In the genomic region with DNA sequence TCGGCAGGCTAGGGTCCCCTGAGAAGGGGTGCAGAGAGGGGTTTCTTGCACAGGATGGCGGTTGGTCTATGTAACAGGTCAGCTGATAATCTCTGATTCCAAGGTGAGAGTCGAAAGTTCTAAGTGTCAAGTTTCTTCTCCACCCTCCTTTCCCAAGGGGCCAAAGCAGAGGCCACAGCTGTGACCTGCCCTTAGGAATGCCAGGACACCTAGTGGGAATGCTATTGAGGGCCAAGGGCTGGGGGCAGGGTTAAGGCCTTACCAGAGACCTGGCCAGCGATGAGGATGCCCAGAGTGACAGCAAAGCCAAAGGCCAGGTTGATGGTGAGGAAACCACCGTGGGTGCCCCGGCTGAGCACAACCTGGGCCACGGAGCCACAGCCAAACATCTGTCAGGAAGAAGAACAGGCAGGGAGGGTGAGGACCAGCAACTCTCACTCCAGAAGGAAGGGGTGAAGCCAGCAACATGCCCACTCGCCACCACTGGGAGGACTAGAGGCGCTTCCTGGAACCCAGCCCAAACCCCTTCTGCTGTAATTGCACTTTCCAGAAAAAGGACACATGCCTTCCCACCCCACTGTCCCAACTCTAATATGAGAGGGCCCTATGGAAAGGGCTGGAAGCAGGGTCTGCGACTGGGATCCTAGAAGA, we compare ENCODE assay signal across 18 cellular contexts. TPM values are rescaled to one million over a fixed set of nuclear protein-coding genes. Genes with fewer than 3 reads are reported as not detected.
DNase-seq lines count a peak whose midpoint lies in the region; ATAC-seq, FAIRE-seq and TF ChIP-seq lines count a peak whose summit lies in the region.
"Had no signal": no experiment of that assay in that cellular context is flagged by ENCODE, and none has a peak within 500 bp of the region (broad histone marks: within the 10 kb centered on the region; RNA-seq: fewer than 3 reads in every experiment).

No MANE protein-coding gene starts in this region.

- H3K4me1 Mint-ChIP-seq in T-helper 1 cell treated with Interleukin-12 subunit alpha and Interleukin-12 subunit beta and Interleukin-4 antibody, amounts not matched to agents 30 μg/mL and 1 μg/mL, for 36 hours (ENCODE audit: low read depth), result peaks cover 52% of the 10 kb centered on the region
- peaks cover 60% of the 10 kb centered on the region for H3K4me1 Mint-ChIP-seq in stimulated activated effector memory CD8-positive, alpha-beta T cell treated with anti-CD3 and anti-CD28 coated beads, Interleukin-12 subunit alpha, Interleukin-12 subunit beta, amount 100 ng/mL, for 72 hours

- H3K9me3 ChIP-seq in HEK293 (ENCODE audit: control insufficient read depth, insufficient read depth, low read depth, low read length) (no peaks in the 10 kb centered on the region), H1 (ENCODE audit: insufficient read depth in 2 of 2, low read depth in 1 of 2, low read length in 1 of 2) (no peaks in the 10 kb centered on the region), ascending aorta (no peaks in the 10 kb centered on the region)
- H3K9me3 ChIP-seq: thyroid gland had no signal

- peaks cover 0 to 21% (median 12%) of the 10 kb centered on the region in 4 experiments; a peak in 5 of 7 replicates for H3K27me3 ChIP-seq in H1 (replicated peaks in 1 of 4; ENCODE audit: control insufficient read depth in 3 of 4, extremely low read depth in 1 of 4, insufficient read depth in 3 of 4, low read length in 3 of 4)
- no peaks in the 10 kb centered on the region for H3K27me3 ChIP-seq in ascending aorta
- H3K27me3 ChIP-seq: thyroid gland had no signal

- H3K9ac ChIP-seq in H1 (replicated peaks in 1 of 4; ENCODE audit: extremely low read depth in 1 of 4, low read depth in 3 of 4, low read length in 3 of 4), result no peak overlapping the region
- H3K9ac ChIP-seq: parathyroid adenoma had no signal

- H3K18ac ChIP-seq in H1 (ENCODE audit: extremely low read depth, low read length), result peak overlapping the region; percentile 48

- peak overlapping the region in 1 of 2 experiments; percentile 1; a peak in 1 of 4 replicates for H3K4me2 ChIP-seq in H1 (ENCODE audit: insufficient read depth in 1 of 2, low read depth in 2 of 2, low read length in 2 of 2)

- H2BK5ac ChIP-seq in H1 (ENCODE audit: low read depth, low read length), result no peak overlapping the region

- TF ChIP-seq EP300 in H1 (IDR thresholded peaks at IDR 0.05; ENCODE audit: borderline replicate concordance in 1 of 2, low read depth in 2 of 2, low read length in 2 of 2), result no peak

- H3K79me1 ChIP-seq in H1 (ENCODE audit: low read depth, low read length), result no peaks in the 10 kb centered on the region

- H4K5ac ChIP-seq in H1 (ENCODE audit: insufficient read length, low read depth, low read length), result no peak overlapping the region

- H2AK5ac ChIP-seq in H1 (ENCODE audit: low read depth, low read length), result no peak overlapping the region

- no peak overlapping the region for H3K56ac ChIP-seq in H1 (replicated peaks; ENCODE audit: insufficient read length, low read depth, low read length)

- no peak overlapping the region for H3K14ac ChIP-seq in H1 (ENCODE audit: insufficient read length)

- peak overlapping the region; percentile 72; the same call in 1 of the 2 replicates for H2BK15ac ChIP-seq in H1 (ENCODE audit: low read length)

- no peak overlapping the region for H3K27ac Mint-ChIP-seq in T-helper 1 cell treated with Interleukin-12 subunit alpha and Interleukin-12 subunit beta and Interleukin-4 antibody, amounts not matched to agents 30 μg/mL and 1 μg/mL, for 36 hours
- H3K27ac Mint-ChIP-seq in stimulated activated effector memory CD8-positive, alpha-beta T cell treated with anti-CD3 and anti-CD28 coated beads, Interleukin-12 subunit alpha, Interleukin-12 subunit beta, amount 100 ng/mL, for 72 hours, result peak overlapping the region; percentile 43
- H3K27ac Mint-ChIP-seq: HFFc6 had no signal

- H3K27ac ChIP-seq in HEK293 (ENCODE audit: extremely low read depth, low read depth, low read length), result no peak overlapping the region
- H3K27ac ChIP-seq in H1 (ENCODE audit: low read depth, low read length), result no peak overlapping the region
- H3K27ac ChIP-seq in ascending aorta, result no peak overlapping the region
- H3K27ac ChIP-seq: parathyroid adenoma, thyroid gland had no signal

- ATAC-seq in stimulated activated effector memory CD8-positive, alpha-beta T cell treated with anti-CD3 and anti-CD28 coated beads, Interleukin-12 subunit alpha, Interleukin-12 subunit beta, amount 100 ng/mL, for 72 hours, result no peak
- ATAC-seq in GM19452 (IDR thresholded peaks at IDR 0.05; ENCODE audit: unreplicated experiment), result no peak

- CTCF ChIA-PET in HEK293 (lab: Yijun Ruan, JAX) (interaction anchor here (0.6 to 6.1 kb wide), 7 partner anchors 9 to 68 kb away, joined by 3 to 55 read pairs (median 8); no protein-coding TSS in a partner anchor), H1 (lab: Charles Lee; ENCODE audit: partially characterized antibody) (interaction anchor here (1.2 to 21.6 kb wide), 6 partner anchors 9 to 81 kb away, joined by 3 to 358 read pairs (median 33); a partner anchor contains a TSS)

- H3K27me3 Mint-ChIP-seq in T-helper 1 cell treated with Interleukin-12 subunit alpha and Interleukin-12 subunit beta and Interleukin-4 antibody, amounts not matched to agents 30 μg/mL and 1 μg/mL, for 36 hours (ENCODE audit: low read depth), result no peaks in the 10 kb centered on the region

- H4K8ac ChIP-seq in H1 (ENCODE audit: extremely low read depth, insufficient read depth, low read length), result no peak overlapping the region; the same call in 1 of the 2 replicates

- no peak for TF ChIP-seq RAD21 in H1 (IDR thresholded peaks at IDR 0.05 in 1 of 2, conservative IDR thresholded peaks at IDR 0.05 in 1 of 2; ENCODE audit: low read depth in 2 of 2, low read length in 2 of 2)

- H2BK20ac ChIP-seq in H1 (ENCODE audit: low read length), result peak overlapping the region; percentile 48; the same call in 1 of the 2 replicates

- H3K9me3 Mint-ChIP-seq in T-helper 1 cell treated with Interleukin-12 subunit alpha and Interleukin-12 subunit beta and Interleukin-4 antibody, amounts not matched to agents 30 μg/mL and 1 μg/mL, for 36 hours, result no peaks in the 10 kb centered on the region
- no peaks in the 10 kb centered on the region for H3K9me3 Mint-ChIP-seq in stimulated activated effector memory CD8-positive, alpha-beta T cell treated with anti-CD3 and anti-CD28 coated beads, Interleukin-12 subunit alpha, Interleukin-12 subunit beta, amount 100 ng/mL, for 72 hours
- H3K9me3 Mint-ChIP-seq: HFFc6 had no signal

- POLR2A ChIA-PET in HEK293 (lab: Yijun Ruan, JAX) (no interaction called here), H1 (lab: Charles Lee; ENCODE audit: partially characterized antibody) (interaction anchor here (0.8 to 2.7 kb wide), 4 partner anchors 9 to 14 kb away, joined by 3 to 8 read pairs (median 4); no protein-coding TSS in a partner anchor)

- no peak overlapping the region for H3K23ac ChIP-seq in H1 (ENCODE audit: insufficient read length)

- H4K91ac ChIP-seq in H1 (replicated peaks; ENCODE audit: insufficient read length, low read length), result no peak overlapping the region

- H3K4me3 ChIP-seq in HEK293 (ENCODE audit: low read depth, low read length) (no peak overlapping the region), H1 (ENCODE audit: extremely low read depth in 1 of 4, insufficient read depth in 2 of 4, low read depth in 3 of 4, low read length in 4 of 4) (no peak overlapping the region), ascending aorta (no peak overlapping the region)
- H3K4me3 ChIP-seq: thyroid gland had no signal

- no peaks in the 10 kb centered on the region for H3K79me2 ChIP-seq in H1 (ENCODE audit: control insufficient read depth in 1 of 2, insufficient read depth in 2 of 2, low read length in 2 of 2)
- H3K79me2 ChIP-seq: parathyroid adenoma had no signal

- H4K20me1 ChIP-seq in H1 (replicated peaks in 1 of 2; ENCODE audit: control insufficient read depth in 1 of 2, insufficient read depth in 2 of 2, low read length in 2 of 2), result no peaks in the 10 kb centered on the region

- no peaks in the 10 kb centered on the region for H3K36me3 ChIP-seq in HEK293 (ENCODE audit: control insufficient read depth in 2 of 2, insufficient read depth in 1 of 2, low read length in 2 of 2)
- H3K36me3 ChIP-seq in H1 (ENCODE audit: control insufficient read depth in 2 of 4, insufficient read depth in 4 of 4, low read length in 3 of 4), result no peaks in the 10 kb centered on the region
- H3K36me3 ChIP-seq in ascending aorta, result no peaks in the 10 kb centered on the region
- H3K36me3 ChIP-seq: thyroid gland had no signal

- no peak for TF ChIP-seq POLR2A in H1 (IDR thresholded peaks at IDR 0.05; ENCODE audit: control extremely low read depth in 1 of 2, low read depth in 2 of 2, low read length in 2 of 2)

- peaks cover 43% of the 10 kb centered on the region for H3K36me3 Mint-ChIP-seq in T-helper 1 cell treated with Interleukin-12 subunit alpha and Interleukin-12 subunit beta and Interleukin-4 antibody, amounts not matched to agents 30 μg/mL and 1 μg/mL, for 36 hours (ENCODE audit: low read depth)
- peaks cover 28% of the 10 kb centered on the region for H3K36me3 Mint-ChIP-seq in stimulated activated effector memory CD8-positive, alpha-beta T cell treated with anti-CD3 and anti-CD28 coated beads, Interleukin-12 subunit alpha, Interleukin-12 subunit beta, amount 100 ng/mL, for 72 hours

- intact Hi-C loops in ascending aorta (cut with DNase I), result no loop called here

- H3K23me2 ChIP-seq in H1 (ENCODE audit: low read depth, low read length), result peaks cover 10% of the 10 kb centered on the region; the same call in 1 of the 2 replicates

- no peak overlapping the region for H2AFZ ChIP-seq in H1 (ENCODE audit: low read length)
- H2AFZ ChIP-seq: parathyroid adenoma had no signal

- no peak overlapping the region for H2BK12ac ChIP-seq in H1 (ENCODE audit: low read depth, low read length)

- no peak for DNase-seq in T-helper 1 cell
- DNase-seq in H1 (ENCODE audit: low read depth in 1 of 2, low spot score in 2 of 2), result no peak
- no peak for DNase-seq in stimulated activated effector memory CD8-positive, alpha-beta T cell treated with anti-CD3 and anti-CD28 coated beads, Interleukin-12 subunit alpha, Interleukin-12 subunit beta, amount 100 ng/mL, for 72 hours (ENCODE audit: low spot score in 2 of 2)
- no peak for DNase-seq in RKO (ENCODE audit: low spot score)
- DNase-seq in ascending aorta (ENCODE audit: low spot score in 2 of 2), result no peak
- DNase-seq: activated naive CD4-positive, alpha-beta T cell; HFFc6; NCI-H187; NCI-H345; SHP77 treated with DMSO at 0.1 percent for 48 hours; thyroid gland had no signal

- H3K4me3 Mint-ChIP-seq in T-helper 1 cell treated with Interleukin-12 subunit alpha and Interleukin-12 subunit beta and Interleukin-4 antibody, amounts not matched to agents 30 μg/mL and 1 μg/mL, for 36 hours, result peak overlapping the region; percentile 34
- no peak overlapping the region for H3K4me3 Mint-ChIP-seq in stimulated activated effector memory CD8-positive, alpha-beta T cell treated with anti-CD3 and anti-CD28 coated beads, Interleukin-12 subunit alpha, Interleukin-12 subunit beta, amount 100 ng/mL, for 72 hours
- H3K4me3 Mint-ChIP-seq: HFFc6 had no signal

- FAIRE-seq in H1 (lab: Jason Lieb, UNC), result no peak
- FAIRE-seq: A204.1 had no signal

- 78% methylated on average over 9 of the region's 10 CpGs; no CpG with 5 or more reads in 1 of the 2 experiments for WGBS in H1 (ENCODE audit: extremely low coverage in 1 of 2, insufficient coverage in 1 of 2, insufficient read length in 1 of 2, insufficient replicate concordance in 2 of 2, low coverage in 1 of 2, low lambda C conversion rate in 2 of 2, missing lambda C conversion rate in 1 of 2), 2 experiments

- H3K4me1 ChIP-seq in HEK293 (ENCODE audit: control insufficient read depth, insufficient read depth, low read length) (no peaks in the 10 kb centered on the region; the same call in 1 of the 2 replicates), H1 (replicated peaks in 1 of 4; ENCODE audit: control insufficient read depth in 3 of 4, insufficient read depth in 4 of 4, low read length in 3 of 4) (peaks cover 0 to 33% (median 19%) of the 10 kb centered on the region in 4 experiments; a peak in 5 of 7 replicates), ascending aorta (peaks cover 3 to 7% of the 10 kb centered on the region in 2 donors)

- no peak overlapping the region for H2BK120ac ChIP-seq in H1 (replicated peaks; ENCODE audit: low read depth, low read length)

- TF ChIP-seq CTCF in HEK293 (tag by site-specific recombination; IDR thresholded peaks at IDR 0.05), result no peak
- TF ChIP-seq CTCF in H1 (IDR thresholded peaks at IDR 0.05; ENCODE audit: control extremely low read depth in 1 of 3, insufficient read depth in 1 of 3, low read depth in 1 of 3, low read length in 3 of 3), result no peak
- no peak for TF ChIP-seq CTCF in ascending aorta (IDR thresholded peaks at IDR 0.05)

- H3K4ac ChIP-seq in H1 (replicated peaks; ENCODE audit: insufficient read length, low read depth, low read length), result no peak overlapping the region

RNA-seq across cellular contexts. Expression of a gene that starts 3.8 kb away (rescaled TPM):
- 2.6 and 3.0 TPM in 2 replicates for total RNA-seq in H1 (2021; fragmentation: NEBNext Ultra II Directional; extraction: Animal tissue kit (Norgen Biotek cat#: 25700))
- polyA plus RNA-seq in H1 (2011; rRNA removed), result 6.4 and 7.6 TPM in 2 replicates
- polyA plus RNA-seq in H1 (2011; cell fraction: cytosol; rRNA removed), result 4.0 TPM
- polyA plus RNA-seq in H1 (2011; cell fraction: nucleus; rRNA removed), result 7.0 TPM
- polyA plus RNA-seq in H1 (2012, experiment 1 of 2), result 1.9 to 3.7 TPM (median 3.0 TPM) in 4 replicates
- 2.9 TPM for polyA plus RNA-seq in H1 (2012, experiment 2 of 2)
- 4.4 TPM for polyA plus RNA-seq in H1 (2013, experiment 1 of 2)
- 4.8 TPM for polyA plus RNA-seq in H1 (2013, experiment 2 of 2)
- polyA minus RNA-seq in H1 (2011; rRNA and poly(A)+ RNA removed), result 1.7 and 3.2 TPM in 2 replicates
- 2.7 TPM for polyA minus RNA-seq in H1 (2011; cell fraction: cytosol; rRNA and poly(A)+ RNA removed)
- 4.3 TPM for polyA minus RNA-seq in H1 (2011; cell fraction: nucleus; rRNA and poly(A)+ RNA removed)
- total RNA-seq in ascending aorta, result 12.7 TPM

RNA-seq across cellular contexts. Expression of a gene that starts 30.1 kb away (rescaled TPM):
- total RNA-seq in H1 (2021; fragmentation: NEBNext Ultra II Directional; extraction: Animal tissue kit (Norgen Biotek cat#: 25700)), result 55.0 and 57.9 TPM in 2 replicates
- polyA plus RNA-seq in H1 (2011; rRNA removed), result 44.0 and 50.5 TPM in 2 replicates
- 35.5 TPM for polyA plus RNA-seq in H1 (2011; cell fraction: cytosol; rRNA removed)
- polyA plus RNA-seq in H1 (2011; cell fraction: nucleus; rRNA removed), result 96.6 TPM
- 44.3 to 55.6 TPM (median 49.2 TPM) in 4 replicates for polyA plus RNA-seq in H1 (2012, experiment 1 of 2)
- polyA plus RNA-seq in H1 (2012, experiment 2 of 2), result 61.6 TPM
- 31.4 TPM for polyA plus RNA-seq in H1 (2013, experiment 1 of 2)
- polyA plus RNA-seq in H1 (2013, experiment 2 of 2), result 28.6 TPM
- 65.7 and 66.4 TPM in 2 replicates for polyA minus RNA-seq in H1 (2011; rRNA and poly(A)+ RNA removed)
- 25.9 TPM for polyA minus RNA-seq in H1 (2011; cell fraction: cytosol; rRNA and poly(A)+ RNA removed)
- polyA minus RNA-seq in H1 (2011; cell fraction: nucleus; rRNA and poly(A)+ RNA removed), result 50.5 TPM
- 28.6 TPM for total RNA-seq in ascending aorta

RNA-seq across cellular contexts. Expression of a gene that starts 41.3 kb away (rescaled TPM):
- not detected in 2 replicates for total RNA-seq in H1 (2021; fragmentation: NEBNext Ultra II Directional; extraction: Animal tissue kit (Norgen Biotek cat#: 25700))
- polyA plus RNA-seq in H1 (2011; rRNA removed), result 0.38 TPM in 1 of 2 replicates, not detected in the other
- 0.25 TPM for polyA plus RNA-seq in H1 (2011; cell fraction: cytosol; rRNA removed)
- 0.54 TPM for polyA plus RNA-seq in H1 (2011; cell fraction: nucleus; rRNA removed)
- polyA plus RNA-seq in H1 (2012, experiment 1 of 2), result 0.11 to 0.27 TPM (median 0.25 TPM) in 4 replicates
- not detected for polyA plus RNA-seq in H1 (2012, experiment 2 of 2)
- 0.02 TPM for polyA plus RNA-seq in H1 (2013, experiment 1 of 2)
- polyA plus RNA-seq in H1 (2013, experiment 2 of 2), result not detected
- polyA minus RNA-seq in H1 (2011; rRNA and poly(A)+ RNA removed), result not detected in 2 replicates
- not detected for polyA minus RNA-seq in H1 (2011; cell fraction: cytosol; rRNA and poly(A)+ RNA removed)
- not detected for polyA minus RNA-seq in H1 (2011; cell fraction: nucleus; rRNA and poly(A)+ RNA removed)
- 18.9 TPM for total RNA-seq in ascending aorta
- total RNA-seq: Daoy, HFFc6 had no signal
- polyA plus RNA-seq: mammary epithelial cell had no signal

Comparison
In these comparisons a context has a peak if more than half of its experiments do, and no peak if none do; other contexts are left out.
1. RNA of a gene that starts 41.3 kb away (total RNA-seq): 18.9 TPM in ascending aorta (single experiment); not detected in H1; every median in the first group is over 10 times any median in the second.